Comparison of ENCODE assay signal across 7 cellular contexts in the genomic region with DNA sequence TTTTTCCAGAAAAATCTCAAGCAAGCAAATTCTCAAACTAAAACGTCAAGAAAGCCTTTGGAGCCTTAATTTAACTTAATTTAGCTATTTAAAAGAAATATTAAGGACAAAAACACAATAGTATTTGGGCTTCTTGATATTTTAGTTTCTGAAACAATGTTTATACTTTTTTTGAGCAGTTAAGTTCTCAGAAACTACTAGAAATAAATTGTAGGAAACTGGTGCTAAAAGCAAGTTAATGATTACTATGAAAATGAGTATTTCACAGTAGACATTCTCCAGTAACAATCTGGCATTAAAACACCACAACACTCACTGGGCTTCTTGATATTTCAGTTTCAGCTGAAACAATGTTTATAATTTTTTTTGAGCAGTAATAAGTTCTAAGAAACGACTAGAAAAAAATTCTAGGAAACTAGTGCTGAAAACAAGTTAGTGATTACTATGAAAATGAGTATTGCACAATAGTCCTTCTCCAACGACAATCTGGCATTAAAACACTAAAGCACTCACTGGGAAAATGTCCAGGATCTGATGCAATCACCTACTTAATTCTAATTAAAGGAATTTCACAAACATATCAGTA. TPM values are rescaled to one million over a fixed set of nuclear protein-coding genes. Genes with fewer than 3 reads are reported as not detected.
DNase-seq lines count a peak whose midpoint lies in the region; ATAC-seq and TF ChIP-seq lines count a peak whose summit lies in the region.

No MANE protein-coding gene starts in this region.

- no peak overlapping the region for H3K27ac ChIP-seq in GM23338 (ENCODE audit: low read depth)
- peak overlapping the region; percentile 11 for H3K27ac ChIP-seq in RWPE2 (ENCODE audit: poor library complexity, severe bottlenecking)
- no peak overlapping the region for H3K27ac ChIP-seq in skeletal muscle tissue (ENCODE audit: low read depth, low read length)
- H3K27ac ChIP-seq in effector memory CD4-positive, alpha-beta T cell (ENCODE audit: insufficient read depth, low read length, poor library complexity, severe bottlenecking) = no peak overlapping the region

- no peak for TF ChIP-seq CTCF in GM23338 (conservative IDR thresholded peaks at IDR 0.05; ENCODE audit: low read depth in 2 of 2)
- TF ChIP-seq CTCF in RWPE2 (IDR thresholded peaks at IDR 0.05; ENCODE audit: poor library complexity, severe bottlenecking) = no peak

- no peak for ATAC-seq in GM23338
- no peak for ATAC-seq in RWPE2 (ENCODE audit: low read depth)

- DNase-seq in GM23338 (ENCODE audit: low spot score) = no peak
- DNase-seq in RWPE2 (ENCODE audit: low spot score) = no peak
- peak; percentile 95 for DNase-seq in fibroblast of peridontal ligament (ENCODE audit: extremely low read depth)
- DNase-seq in effector memory CD4-positive, alpha-beta T cell = no peak
- DNase-seq in activated T-helper 1 cell treated with anti-CD3 and anti-CD28 coated beads, Interleukin-12 subunit alpha, Interleukin-12 subunit beta, Interleukin-2, Interleukin-4 antibody, amounts not matched to agents 30 ng/mL and 10 ng/mL and 1 ng/mL, durations not matched to agents 14 hours and 24 hours and 36 hours (ENCODE audit: low spot score) = no peak
- no peak for DNase-seq in GM19238 (ENCODE audit: insufficient read length, low spot score)

- H3K4me1 ChIP-seq in GM23338 (ENCODE audit: insufficient read depth) (no peaks in the 10 kb centered on the region), RWPE2 (ENCODE audit: insufficient read depth, poor library complexity, severe bottlenecking) (peaks cover 24% of the 10 kb centered on the region), skeletal muscle tissue (ENCODE audit: control insufficient read depth in 3 of 3, insufficient read depth in 3 of 3, low read length in 3 of 3) (peaks cover 6 to 21% (median 17%) of the 10 kb centered on the region in 3 donors)
- no peaks in the 10 kb centered on the region for H3K4me1 ChIP-seq in effector memory CD4-positive, alpha-beta T cell (ENCODE audit: control insufficient read depth, insufficient read depth, low read length, poor library complexity, severe bottlenecking)

- no peaks in the 10 kb centered on the region for H3K36me3 Mint-ChIP-seq in GM23338 (ENCODE audit: low read depth)
- H3K36me3 Mint-ChIP-seq in activated T-helper 1 cell treated with anti-CD3 and anti-CD28 coated beads, Interleukin-12 subunit alpha, Interleukin-12 subunit beta, Interleukin-2, Interleukin-4 antibody, amounts not matched to agents 30 ng/mL and 10 ng/mL and 1 ng/mL, durations not matched to agents 14 hours and 24 hours and 36 hours (ENCODE audit: low read depth) = peaks cover 16% of the 10 kb centered on the region

- H3K9me3 ChIP-seq in RWPE2 (ENCODE audit: severe bottlenecking) (no peaks in the 10 kb centered on the region), skeletal muscle tissue (ENCODE audit: control insufficient read depth in 3 of 3, low read length in 3 of 3) (no peaks in the 10 kb centered on the region)
- no peaks in the 10 kb centered on the region for H3K9me3 ChIP-seq in effector memory CD4-positive, alpha-beta T cell (ENCODE audit: control insufficient read depth, low read length)

- H3K9me2 ChIP-seq in GM23338 (ENCODE audit: insufficient read depth) = no peaks in the 10 kb centered on the region

- H3K4me2 ChIP-seq in GM23338 = no peak overlapping the region

- H4K20me1 ChIP-seq in GM23338 (replicated peaks; ENCODE audit: insufficient read depth) = no peaks in the 10 kb centered on the region

- H3K9me3 Mint-ChIP-seq in GM23338 = no peaks in the 10 kb centered on the region
- no peaks in the 10 kb centered on the region for H3K9me3 Mint-ChIP-seq in activated T-helper 1 cell treated with anti-CD3 and anti-CD28 coated beads, Interleukin-12 subunit alpha, Interleukin-12 subunit beta, Interleukin-2, Interleukin-4 antibody, amounts not matched to agents 30 ng/mL and 10 ng/mL and 1 ng/mL, durations not matched to agents 14 hours and 24 hours and 36 hours

- peak overlapping the region in 2 of 3 donors; percentile 19 to 59 for H3K9ac ChIP-seq in skeletal muscle tissue (ENCODE audit: low read depth in 1 of 3, low read length in 3 of 3)

- H3K4me1 Mint-ChIP-seq in GM23338 = no peaks in the 10 kb centered on the region
- peaks cover 41% of the 10 kb centered on the region for H3K4me1 Mint-ChIP-seq in activated T-helper 1 cell treated with anti-CD3 and anti-CD28 coated beads, Interleukin-12 subunit alpha, Interleukin-12 subunit beta, Interleukin-2, Interleukin-4 antibody, amounts not matched to agents 30 ng/mL and 10 ng/mL and 1 ng/mL, durations not matched to agents 14 hours and 24 hours and 36 hours (ENCODE audit: low read depth)

- H3K27me3 ChIP-seq in GM23338 (ENCODE audit: insufficient read depth) (no peaks in the 10 kb centered on the region), RWPE2 (ENCODE audit: insufficient read depth, poor library complexity, severe bottlenecking) (no peaks in the 10 kb centered on the region), skeletal muscle tissue (ENCODE audit: control insufficient read depth in 3 of 3, insufficient read depth in 3 of 3, low read length in 3 of 3) (no peaks in the 10 kb centered on the region)
- no peaks in the 10 kb centered on the region for H3K27me3 ChIP-seq in effector memory CD4-positive, alpha-beta T cell (replicated peaks; ENCODE audit: control insufficient read depth, insufficient read depth, low read length, poor library complexity, severe bottlenecking)

- H3K4me3 ChIP-seq in GM23338 (no peak overlapping the region), RWPE2 (ENCODE audit: severe bottlenecking) (no peak overlapping the region), skeletal muscle tissue (ENCODE audit: low read length in 3 of 3) (no peak overlapping the region)
- H3K4me3 ChIP-seq in effector memory CD4-positive, alpha-beta T cell (ENCODE audit: insufficient read depth, low read depth, low read length, poor library complexity, severe bottlenecking) = no peak overlapping the region

- no peaks in the 10 kb centered on the region for H3F3A ChIP-seq in GM23338 (replicated peaks; ENCODE audit: low read depth)

- no peaks in the 10 kb centered on the region for H3K79me2 ChIP-seq in GM23338 (replicated peaks; ENCODE audit: insufficient read depth)

- no peak overlapping the region for H2AFZ ChIP-seq in GM23338

- H3K36me3 ChIP-seq in GM23338 (ENCODE audit: insufficient read depth) = no peaks in the 10 kb centered on the region
- H3K36me3 ChIP-seq in RWPE2 (ENCODE audit: low read depth) = peaks cover 10% of the 10 kb centered on the region
- H3K36me3 ChIP-seq in skeletal muscle tissue (ENCODE audit: control insufficient read depth in 3 of 3, insufficient read depth in 3 of 3, low read length in 3 of 3) = no peaks in the 10 kb centered on the region
- peaks cover 3% of the 10 kb centered on the region for H3K36me3 ChIP-seq in effector memory CD4-positive, alpha-beta T cell (ENCODE audit: control insufficient read depth, insufficient read depth, low read length)

- intact Hi-C loops in activated T-helper 1 cell treated with anti-CD3 and anti-CD28 coated beads, Interleukin-12 subunit alpha, Interleukin-12 subunit beta, Interleukin-2, Interleukin-4 antibody, amounts not matched to agents 30 ng/mL and 10 ng/mL and 1 ng/mL, durations not matched to agents 14 hours and 24 hours and 36 hours (cut with micrococcal nuclease) = loop anchor here (1.0 to 5.0 kb wide), 4 partner anchors 8 to 236 kb away; a partner anchor contains a TSS

- no peaks in the 10 kb centered on the region for H3K27me3 Mint-ChIP-seq in GM23338 (ENCODE audit: insufficient read depth, low read depth, poor library complexity)
- no peaks in the 10 kb centered on the region for H3K27me3 Mint-ChIP-seq in activated T-helper 1 cell treated with anti-CD3 and anti-CD28 coated beads, Interleukin-12 subunit alpha, Interleukin-12 subunit beta, Interleukin-2, Interleukin-4 antibody, amounts not matched to agents 30 ng/mL and 10 ng/mL and 1 ng/mL, durations not matched to agents 14 hours and 24 hours and 36 hours (ENCODE audit: insufficient read depth)

- H3K4me3 Mint-ChIP-seq in GM23338 = no peak overlapping the region
- no peak overlapping the region for H3K4me3 Mint-ChIP-seq in activated T-helper 1 cell treated with anti-CD3 and anti-CD28 coated beads, Interleukin-12 subunit alpha, Interleukin-12 subunit beta, Interleukin-2, Interleukin-4 antibody, amounts not matched to agents 30 ng/mL and 10 ng/mL and 1 ng/mL, durations not matched to agents 14 hours and 24 hours and 36 hours

- peak overlapping the region; percentile 52 for H3K27ac Mint-ChIP-seq in GM23338
- H3K27ac Mint-ChIP-seq in activated T-helper 1 cell treated with anti-CD3 and anti-CD28 coated beads, Interleukin-12 subunit alpha, Interleukin-12 subunit beta, Interleukin-2, Interleukin-4 antibody, amounts not matched to agents 30 ng/mL and 10 ng/mL and 1 ng/mL, durations not matched to agents 14 hours and 24 hours and 36 hours = no peak overlapping the region

RNA-seq across cellular contexts. Expression of a gene that starts 45.1 kb away (rescaled TPM):
- total RNA-seq in GM23338 (2014; rRNA removed; shearing (Covaris generic)) = 12.0 and 17.0 TPM in 2 replicates
- polyA plus RNA-seq in GM23338 (2016; fragmentation: Nextera tagmentation; extraction: Ambion mirVana) = 5.8 and 6.7 TPM in 2 replicates
- 32.9 TPM for total RNA-seq in skeletal muscle tissue
- total RNA-seq in activated T-helper 1 cell treated with anti-CD3 and anti-CD28 coated beads, Interleukin-12 subunit alpha, Interleukin-12 subunit beta, Interleukin-2, Interleukin-4 antibody, amounts not matched to agents 30 ng/mL and 10 ng/mL and 1 ng/mL, durations not matched to agents 14 hours and 24 hours and 36 hours = 24.7 and 28.9 TPM in 2 replicates

RNA-seq across cellular contexts. Expression of a gene that starts 45.4 kb away (rescaled TPM):
- 37.1 and 37.6 TPM in 2 replicates for total RNA-seq in GM23338 (2014; rRNA removed; shearing (Covaris generic))
- 35.9 and 41.3 TPM in 2 replicates for polyA plus RNA-seq in GM23338 (2016; fragmentation: Nextera tagmentation; extraction: Ambion mirVana)
- total RNA-seq in skeletal muscle tissue = 109 TPM
- 14.6 and 18.1 TPM in 2 replicates for total RNA-seq in activated T-helper 1 cell treated with anti-CD3 and anti-CD28 coated beads, Interleukin-12 subunit alpha, Interleukin-12 subunit beta, Interleukin-2, Interleukin-4 antibody, amounts not matched to agents 30 ng/mL and 10 ng/mL and 1 ng/mL, durations not matched to agents 14 hours and 24 hours and 36 hours

RNA-seq across cellular contexts. Expression of a gene that starts 49.0 kb away (rescaled TPM):
- total RNA-seq in GM23338 (2014; rRNA removed; shearing (Covaris generic)) = 0.10 TPM in 1 of 2 replicates, not detected in the other
- polyA plus RNA-seq in GM23338 (2016; fragmentation: Nextera tagmentation; extraction: Ambion mirVana) = 0.27 TPM in 1 of 2 replicates, not detected in the other
- total RNA-seq in skeletal muscle tissue = 1.0 TPM
- total RNA-seq in activated T-helper 1 cell treated with anti-CD3 and anti-CD28 coated beads, Interleukin-12 subunit alpha, Interleukin-12 subunit beta, Interleukin-2, Interleukin-4 antibody, amounts not matched to agents 30 ng/mL and 10 ng/mL and 1 ng/mL, durations not matched to agents 14 hours and 24 hours and 36 hours = 0.23 and 1.1 TPM in 2 replicates
